16 cellular contexts compared by ENCODE assay signal in genomic region chr6:139330271-139330670, GRCh38. TPM values are rescaled to one million over a fixed set of nuclear protein-coding genes. Genes with fewer than 3 reads are reported as not detected.
DNase-seq lines count a peak whose midpoint lies in the region; ATAC-seq, FAIRE-seq and TF ChIP-seq lines count a peak whose summit lies in the region.
"Had no signal": no experiment of that assay in that cellular context is flagged by ENCODE, and none has a peak within 500 bp of the region (broad histone marks: within the 10 kb centered on the region; RNA-seq: fewer than 3 reads in every experiment).

No MANE protein-coding gene starts in this region.

- H3K27ac Mint-ChIP-seq in mesothelial cell of epicardium = peak overlapping the region; percentile 5
- H3K27ac Mint-ChIP-seq in activated T-helper 17 cell treated with anti-CD3 and anti-CD28 coated beads, Interleukin-2, amount 50 U/mL, for 72 hours = no peak overlapping the region

- DNase-seq in AG10803 (ENCODE audit: low read depth) (peak; percentile 51), GM12892 (ENCODE audit: insufficient read length) (no peak), SK-MEL-5 (ENCODE audit: low read depth, low spot score) (peak; percentile 16), mesothelial cell of epicardium (ENCODE audit: low spot score in 2 of 2, unreplicated experiment in 2 of 2) (no peak), brain microvascular endothelial cell (no peak), occipital lobe (lab: John Stamatoyannopoulos, UW) (no peak)
- DNase-seq: Calu3; CD4-positive, alpha-beta memory T cell; NCI-H1694 treated with DMSO at 0.1 percent for 48 hours; NCI-H510A treated with DMSO at 0.1 percent for 48 hours; PC-9; SIG-M5 had no signal

- no peaks in the 10 kb centered on the region for H3K36me3 Mint-ChIP-seq in mesothelial cell of epicardium
- H3K36me3 Mint-ChIP-seq in activated T-helper 17 cell treated with anti-CD3 and anti-CD28 coated beads, Interleukin-2, amount 50 U/mL, for 72 hours (ENCODE audit: low read depth) = no peaks in the 10 kb centered on the region
- H3K36me3 Mint-ChIP-seq: CD4-positive, alpha-beta memory T cell had no signal

- no peak for TF ChIP-seq POLR2A in GM12892 (IDR thresholded peaks at IDR 0.05; ENCODE audit: low read depth, low read length)

- no peaks in the 10 kb centered on the region for H3K36me3 ChIP-seq in brain microvascular endothelial cell (replicated peaks)
- H3K36me3 ChIP-seq: BLaER1 had no signal

- no peak overlapping the region for H3K27ac ChIP-seq in brain microvascular endothelial cell
- H3K27ac ChIP-seq: BLaER1, PC-9, RWPE1 had no signal

- no peaks in the 10 kb centered on the region for H3K27me3 ChIP-seq in brain microvascular endothelial cell (replicated peaks)
- H3K27me3 ChIP-seq: BLaER1 had no signal

- peak; percentile 64 for FAIRE-seq in GM12892 (lab: Jason Lieb, UNC)

- H3K9me3 Mint-ChIP-seq in mesothelial cell of epicardium = peaks cover 11% of the 10 kb centered on the region
- peaks cover 4% of the 10 kb centered on the region for H3K9me3 Mint-ChIP-seq in activated T-helper 17 cell treated with anti-CD3 and anti-CD28 coated beads, Interleukin-2, amount 50 U/mL, for 72 hours
- H3K9me3 Mint-ChIP-seq: CD4-positive, alpha-beta memory T cell had no signal

- no peak for ATAC-seq in activated T-helper 17 cell treated with anti-CD3 and anti-CD28 coated beads, Interleukin-2, amount 50 U/mL, for 72 hours (replicated peaks)
- ATAC-seq: HCT116 had no signal

- TF ChIP-seq CTCF in AG10803 (conservative IDR thresholded peaks at IDR 0.05; ENCODE audit: low read length) (no peak), mesothelial cell of epicardium (IDR thresholded peaks at IDR 0.05; ENCODE audit: unreplicated experiment) (no peak), brain microvascular endothelial cell (IDR thresholded peaks at IDR 0.05; ENCODE audit: low read depth, low read length, missing control alignments) (no peak)

- in situ Hi-C loops in SK-MEL-5 (cut with HindIII; ENCODE audit: low pct_unique_long_range_greater_than_20kb, low sequenced_read_pairs) = no loop called here
- in situ Hi-C loops in brain microvascular endothelial cell (cut with HindIII; ENCODE audit: low pct_ligation_motif_present, low sequenced_read_pairs) = no loop called here

- H3K27me3 Mint-ChIP-seq in mesothelial cell of epicardium (ENCODE audit: low read depth) = no peaks in the 10 kb centered on the region
- H3K27me3 Mint-ChIP-seq in activated T-helper 17 cell treated with anti-CD3 and anti-CD28 coated beads, Interleukin-2, amount 50 U/mL, for 72 hours = no peaks in the 10 kb centered on the region
- H3K27me3 Mint-ChIP-seq: CD4-positive, alpha-beta memory T cell had no signal

- H3K4me1 Mint-ChIP-seq in mesothelial cell of epicardium = peaks cover 35% of the 10 kb centered on the region
- H3K4me1 Mint-ChIP-seq in activated T-helper 17 cell treated with anti-CD3 and anti-CD28 coated beads, Interleukin-2, amount 50 U/mL, for 72 hours = peaks cover 5% of the 10 kb centered on the region

- no peak overlapping the region for H3K4me3 Mint-ChIP-seq in mesothelial cell of epicardium
- no peak overlapping the region for H3K4me3 Mint-ChIP-seq in activated T-helper 17 cell treated with anti-CD3 and anti-CD28 coated beads, Interleukin-2, amount 50 U/mL, for 72 hours
- H3K4me3 Mint-ChIP-seq: CD4-positive, alpha-beta memory T cell had no signal

- no peak overlapping the region for H3K4me3 ChIP-seq in AG10803 (ENCODE audit: low read length)
- no peak overlapping the region for H3K4me3 ChIP-seq in brain microvascular endothelial cell (ENCODE audit: low read depth, low read length)
- H3K4me3 ChIP-seq: BLaER1, PC-9 had no signal

RNA-seq across cellular contexts. Expression of gene TXLNB, which starts 38.5 kb away (rescaled TPM):
- 1.7 TPM for polyA plus RNA-seq in GM12892 (2012; ENCODE audit: missing spikeins)
- 0.83 and 1.2 TPM in 2 replicates for total RNA-seq in SK-MEL-5 (2014; rRNA removed; shearing (Covaris generic))
- polyA plus RNA-seq in SK-MEL-5 (2015; cell fraction: cytosol; rRNA removed) = 0.37 and 0.80 TPM in 2 replicates
- 0.15 and 1.1 TPM in 2 replicates for polyA plus RNA-seq in SK-MEL-5 (2015; cell fraction: nucleus; rRNA removed)
- total RNA-seq in mesothelial cell of epicardium (0.44 to 1.6 TPM (median 0.67 TPM) in 3 replicates), occipital lobe (0.62 TPM)
- under 1 TPM; 0.24 to 0.37 TPM for total RNA-seq in activated T-helper 17 cell treated with anti-CD3 and anti-CD28 coated beads, Interleukin-2, amount 50 U/mL, for 72 hours

RNA-seq across cellular contexts. Expression of gene CITED2, which starts 44.2 kb away (rescaled TPM):
- 4.3 TPM for polyA plus RNA-seq in GM12892 (2012; ENCODE audit: missing spikeins)
- 18.7 and 19.7 TPM in 2 replicates for total RNA-seq in SK-MEL-5 (2014; rRNA removed; shearing (Covaris generic))
- polyA plus RNA-seq in SK-MEL-5 (2015; cell fraction: cytosol; rRNA removed) = 22.4 and 25.5 TPM in 2 replicates
- 10.3 and 15.8 TPM in 2 replicates for polyA plus RNA-seq in SK-MEL-5 (2015; cell fraction: nucleus; rRNA removed)
- total RNA-seq in mesothelial cell of epicardium = 85.0 to 92.9 TPM (median 91.1 TPM) in 3 replicates
- 10 to 100 TPM; 60.9 to 99.4 TPM for total RNA-seq in activated T-helper 17 cell treated with anti-CD3 and anti-CD28 coated beads, Interleukin-2, amount 50 U/mL, for 72 hours
- 33.1 TPM for total RNA-seq in occipital lobe

Comparison
In these comparisons a context has a peak if more than half of its experiments do, and no peak if none do; other contexts are left out.
1. DNase-seq: peak in AG10803 (single experiment) and SK-MEL-5 (single experiment); none in GM12892 (single experiment), mesothelial cell of epicardium (0 of 2), brain microvascular endothelial cell (single experiment) and occipital lobe (single experiment).